ENCODE assay signal across 2 cellular contexts in the genomic region with DNA sequence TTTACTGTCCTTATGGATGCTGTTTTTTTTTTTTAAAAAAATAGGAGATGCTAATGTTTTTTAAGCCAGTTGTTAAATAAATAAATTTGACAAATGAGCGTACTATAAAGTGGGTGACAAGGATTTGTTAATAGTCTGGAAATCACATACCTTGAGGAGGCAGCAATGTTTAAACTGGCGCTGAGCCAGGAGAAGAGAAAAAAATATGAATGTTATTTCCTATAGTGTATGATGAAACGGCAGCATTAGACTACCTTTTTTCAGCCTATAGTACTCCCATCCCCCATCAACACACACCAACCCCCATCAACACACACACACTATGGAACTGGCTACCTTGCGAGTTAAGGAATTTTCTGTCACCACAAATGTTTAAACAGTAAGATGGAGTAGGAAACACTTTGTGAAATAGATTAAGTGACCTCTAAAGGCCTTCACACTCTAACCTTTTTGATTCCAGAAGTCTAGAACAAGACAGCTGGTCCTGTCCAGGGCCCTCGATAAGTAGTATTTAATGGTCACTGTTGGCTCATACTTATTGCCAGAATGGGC.
A peak's percentile ranks its signal among the peaks of the same experiment; 100 is the strongest.
TF ChIP-seq lines count a peak whose summit lies in the region.

No MANE protein-coding gene starts in this region.

TF ChIP-seq in A549, 52 proteins besides CTCF, POLR2A, EP300 and RAD21:
- TF ChIP-seq, protein P1, sequence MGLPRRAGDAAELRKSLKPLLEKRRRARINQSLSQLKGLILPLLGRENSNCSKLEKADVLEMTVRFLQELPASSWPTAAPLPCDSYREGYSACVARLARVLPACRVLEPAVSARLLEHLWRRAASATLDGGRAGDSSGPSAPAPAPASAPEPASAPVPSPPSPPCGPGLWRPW (IDR thresholded peaks at IDR 0.05): no peak
- TF ChIP-seq ZFP36 (IDR thresholded peaks at IDR 0.05; ENCODE audit: borderline replicate concordance, partially characterized antibody) (no peak), RFX5 (IDR thresholded peaks at IDR 0.05) (no peak), RCOR1 (IDR thresholded peaks at IDR 0.05; ENCODE audit: low read depth, low read length) (no peak), NFE2L2 (conservative IDR thresholded peaks at IDR 0.05; ENCODE audit: low read length) (no peak), HDAC2 (IDR thresholded peaks at IDR 0.05) (no peak), GATA3 (IDR thresholded peaks at IDR 0.05; ENCODE audit: borderline replicate concordance) (no peak)
- TF ChIP-seq, protein P2, sequence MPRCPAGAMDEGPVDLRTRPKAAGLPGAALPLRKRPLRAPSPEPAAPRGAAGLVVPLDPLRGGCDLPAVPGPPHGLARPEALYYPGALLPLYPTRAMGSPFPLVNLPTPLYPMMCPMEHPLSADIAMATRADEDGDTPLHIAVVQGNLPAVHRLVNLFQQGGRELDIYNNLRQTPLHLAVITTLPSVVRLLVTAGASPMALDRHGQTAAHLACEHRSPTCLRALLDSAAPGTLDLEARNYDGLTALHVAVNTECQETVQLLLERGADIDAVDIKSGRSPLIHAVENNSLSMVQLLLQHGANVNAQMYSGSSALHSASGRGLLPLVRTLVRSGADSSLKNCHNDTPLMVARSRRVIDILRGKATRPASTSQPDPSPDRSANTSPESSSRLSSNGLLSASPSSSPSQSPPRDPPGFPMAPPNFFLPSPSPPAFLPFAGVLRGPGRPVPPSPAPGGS (IDR thresholded peaks at IDR 0.05): no peak
- TF ChIP-seq, protein P3, sequence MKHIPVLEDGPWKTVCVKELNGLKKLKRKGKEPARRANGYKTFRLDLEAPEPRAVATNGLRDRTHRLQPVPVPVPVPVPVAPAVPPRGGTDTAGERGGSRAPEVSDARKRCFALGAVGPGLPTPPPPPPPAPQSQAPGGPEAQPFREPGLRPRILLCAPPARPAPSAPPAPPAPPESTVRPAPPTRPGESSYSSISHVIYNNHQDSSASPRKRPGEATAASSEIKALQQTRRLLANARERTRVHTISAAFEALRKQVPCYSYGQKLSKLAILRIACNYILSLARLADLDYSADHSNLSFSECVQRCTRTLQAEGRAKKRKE (CRISPR knock-in tag; IDR thresholded peaks at IDR 0.05; ENCODE audit: low read depth): no peak
- TF ChIP-seq, protein P4, sequence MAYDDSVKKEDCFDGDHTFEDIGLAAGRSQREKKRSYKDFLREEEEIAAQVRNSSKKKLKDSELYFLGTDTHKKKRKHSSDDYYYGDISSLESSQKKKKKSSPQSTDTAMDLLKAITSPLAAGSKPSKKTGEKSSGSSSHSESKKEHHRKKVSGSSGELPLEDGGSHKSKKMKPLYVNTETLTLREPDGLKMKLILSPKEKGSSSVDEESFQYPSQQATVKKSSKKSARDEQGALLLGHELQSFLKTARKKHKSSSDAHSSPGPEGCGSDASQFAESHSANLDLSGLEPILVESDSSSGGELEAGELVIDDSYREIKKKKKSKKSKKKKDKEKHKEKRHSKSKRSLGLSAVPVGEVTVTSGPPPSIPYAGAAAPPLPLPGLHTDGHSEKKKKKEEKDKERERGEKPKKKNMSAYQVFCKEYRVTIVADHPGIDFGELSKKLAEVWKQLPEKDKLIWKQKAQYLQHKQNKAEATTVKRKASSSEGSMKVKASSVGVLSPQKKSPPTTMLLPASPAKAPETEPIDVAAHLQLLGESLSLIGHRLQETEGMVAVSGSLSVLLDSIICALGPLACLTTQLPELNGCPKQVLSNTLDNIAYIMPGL (CRISPR knock-in tag; IDR thresholded peaks at IDR 0.05; ENCODE audit: borderline replicate concordance): no peak

TF ChIP-seq in K562, 482 proteins besides CTCF, POLR2A, EP300 and RAD21:
- TF ChIP-seq NFIX (CRISPR knock-in tag; IDR thresholded peaks at IDR 0.05; ENCODE audit: low read depth) (0 out of 2 replicates have a peak, but pooled peaks have one; percentile 27), RBM25 (IDR thresholded peaks at IDR 0.05; ENCODE audit: low read depth, low read length, severe bottlenecking) (no peak), SOX6 (IDR thresholded peaks at IDR 0.05) (no peak), NFIC (IDR thresholded peaks at IDR 0.05) (peak; percentile 84), HLTF (IDR thresholded peaks at IDR 0.05) (no peak), GATAD2A (IDR thresholded peaks at IDR 0.05) (no peak), GTF2A2 (tag; IDR thresholded peaks at IDR 0.05) (no peak), HNRNPLL (IDR thresholded peaks at IDR 0.05; ENCODE audit: low read depth, low read length, poor library complexity, severe bottlenecking) (no peak)
- TF ChIP-seq, protein P5, sequence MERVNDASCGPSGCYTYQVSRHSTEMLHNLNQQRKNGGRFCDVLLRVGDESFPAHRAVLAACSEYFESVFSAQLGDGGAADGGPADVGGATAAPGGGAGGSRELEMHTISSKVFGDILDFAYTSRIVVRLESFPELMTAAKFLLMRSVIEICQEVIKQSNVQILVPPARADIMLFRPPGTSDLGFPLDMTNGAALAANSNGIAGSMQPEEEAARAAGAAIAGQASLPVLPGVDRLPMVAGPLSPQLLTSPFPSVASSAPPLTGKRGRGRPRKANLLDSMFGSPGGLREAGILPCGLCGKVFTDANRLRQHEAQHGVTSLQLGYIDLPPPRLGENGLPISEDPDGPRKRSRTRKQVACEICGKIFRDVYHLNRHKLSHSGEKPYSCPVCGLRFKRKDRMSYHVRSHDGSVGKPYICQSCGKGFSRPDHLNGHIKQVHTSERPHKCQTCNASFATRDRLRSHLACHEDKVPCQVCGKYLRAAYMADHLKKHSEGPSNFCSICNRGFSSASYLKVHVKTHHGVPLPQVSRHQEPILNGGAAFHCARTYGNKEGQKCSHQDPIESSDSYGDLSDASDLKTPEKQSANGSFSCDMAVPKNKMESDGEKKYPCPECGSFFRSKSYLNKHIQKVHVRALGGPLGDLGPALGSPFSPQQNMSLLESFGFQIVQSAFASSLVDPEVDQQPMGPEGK (CRISPR knock-in tag; IDR thresholded peaks at IDR 0.05; ENCODE audit: borderline replicate concordance): no peak
- TF ChIP-seq, protein P6, sequence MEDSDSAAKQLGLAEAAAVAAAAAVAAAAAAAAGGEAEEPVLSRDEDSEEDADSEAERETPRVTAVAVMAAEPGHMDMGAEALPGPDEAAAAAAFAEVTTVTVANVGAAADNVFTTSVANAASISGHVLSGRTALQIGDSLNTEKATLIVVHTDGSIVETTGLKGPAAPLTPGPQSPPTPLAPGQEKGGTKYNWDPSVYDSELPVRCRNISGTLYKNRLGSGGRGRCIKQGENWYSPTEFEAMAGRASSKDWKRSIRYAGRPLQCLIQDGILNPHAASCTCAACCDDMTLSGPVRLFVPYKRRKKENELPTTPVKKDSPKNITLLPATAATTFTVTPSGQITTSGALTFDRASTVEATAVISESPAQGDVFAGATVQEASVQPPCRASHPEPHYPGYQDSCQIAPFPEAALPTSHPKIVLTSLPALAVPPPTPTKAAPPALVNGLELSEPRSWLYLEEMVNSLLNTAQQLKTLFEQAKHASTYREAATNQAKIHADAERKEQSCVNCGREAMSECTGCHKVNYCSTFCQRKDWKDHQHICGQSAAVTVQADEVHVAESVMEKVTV (CRISPR knock-in tag; IDR thresholded peaks at IDR 0.05): no peak
